ENCODE assay signal across 8 cellular contexts in the genomic region with DNA sequence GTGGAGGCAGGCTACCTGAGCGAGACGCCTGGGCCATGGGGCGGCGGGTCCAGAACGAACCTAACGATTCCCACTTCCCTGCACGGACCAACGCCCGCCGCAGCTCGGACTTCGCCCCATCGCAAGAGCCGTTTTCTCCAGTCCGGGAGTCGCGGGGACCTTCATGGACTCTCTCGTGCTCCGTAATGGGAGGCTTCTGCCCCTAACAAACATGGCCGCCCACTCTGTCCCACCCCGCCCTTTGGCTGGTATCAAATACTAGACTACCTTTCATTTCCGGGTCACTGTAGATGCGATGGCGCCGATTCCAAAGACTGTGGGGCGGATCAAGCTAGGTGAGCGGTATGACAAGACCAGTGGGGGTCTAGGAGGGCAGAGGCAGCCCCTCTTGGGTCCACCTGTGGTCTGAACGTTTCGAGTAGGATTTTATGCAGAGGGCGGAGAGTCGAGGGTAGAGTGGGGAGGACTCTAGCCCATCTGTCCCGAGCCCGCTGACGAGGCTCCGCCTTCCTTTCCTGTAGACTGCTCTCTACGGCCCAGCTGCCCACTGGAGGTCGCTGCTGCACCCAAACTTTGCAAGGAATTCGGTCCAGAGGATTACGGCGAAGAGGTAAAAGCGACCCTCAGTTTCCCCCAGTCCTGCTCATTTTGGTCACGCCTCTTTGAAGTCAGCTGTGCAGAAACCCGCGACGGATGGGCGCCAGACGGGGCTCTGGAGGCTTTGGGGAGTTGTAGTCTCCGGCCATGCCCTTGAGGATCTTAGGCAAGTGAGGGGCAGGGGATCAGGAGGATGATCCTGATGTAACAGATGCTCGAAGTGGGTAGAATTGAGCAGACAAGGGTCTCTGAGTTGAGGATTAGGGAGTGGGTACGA. TPM values are rescaled to one million over a fixed set of nuclear protein-coding genes. Genes with fewer than 3 reads are reported as not detected.
A peak's percentile ranks its signal among the peaks of the same experiment; 100 is the strongest.
DNase-seq lines count a peak whose midpoint lies in the region; ATAC-seq and TF ChIP-seq lines count a peak whose summit lies in the region.

A gene with protein sequence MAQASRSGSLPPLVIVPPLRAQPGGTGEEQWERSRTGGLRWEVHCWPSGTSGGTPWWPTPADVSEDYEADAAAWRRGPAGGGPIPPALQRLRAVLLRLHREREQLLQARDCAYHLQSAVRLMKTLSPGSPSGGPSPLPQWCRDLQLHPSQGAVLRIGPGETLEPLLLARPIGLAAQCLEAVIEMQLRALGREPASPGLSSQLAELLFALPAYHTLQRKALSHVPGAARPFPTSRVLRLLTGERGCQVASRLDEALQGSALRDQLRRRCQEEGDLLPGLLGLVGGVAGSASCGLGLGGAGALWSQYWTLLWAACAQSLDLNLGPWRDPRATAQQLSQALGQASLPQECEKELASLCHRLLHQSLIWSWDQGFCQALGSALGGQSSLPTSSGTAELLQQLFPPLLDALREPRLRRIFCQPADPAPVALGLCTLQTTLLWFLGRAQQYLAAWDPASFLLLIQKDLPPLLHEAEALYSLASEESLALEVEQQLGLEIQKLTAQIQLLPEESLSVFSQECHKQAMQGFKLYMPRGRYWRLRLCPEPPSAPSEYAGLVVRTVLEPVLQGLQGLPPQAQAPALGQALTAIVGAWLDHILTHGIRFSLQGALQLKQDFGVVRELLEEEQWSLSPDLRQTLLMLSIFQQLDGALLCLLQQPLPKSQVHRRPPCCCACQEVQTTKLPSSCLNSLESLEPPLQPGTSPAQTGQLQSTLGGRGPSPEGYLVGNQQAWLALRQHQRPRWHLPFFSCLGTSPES (minus strand): TSS at position 198 of the 874 bp plus-strand sequence. CDS start 161 bp downstream, at position 37.
TSS of gene TTC31 (plus strand) at position 281 of the 874 bp plus-strand sequence. CDS start at position 296, 15 bp downstream.

- H3K9ac ChIP-seq in SK-N-MC (ENCODE audit: insufficient read length) = peak within 1 kb of the TSS; percentile 82

- peaks cover 5% of the 10 kb centered on the region; the same call in 1 of the 2 replicates for H3K36me3 ChIP-seq in SK-N-MC (ENCODE audit: insufficient read depth, low read length)
- H3K36me3 ChIP-seq in osteoblast (ENCODE audit: insufficient read depth, low read length) = peaks cover 30% of the 10 kb centered on the region
- peaks cover 17% of the 10 kb centered on the region for H3K36me3 ChIP-seq in thoracic aorta

- peak within 1 kb of the TSS; percentile 100 for H3K4me3 Mint-ChIP-seq in activated naive CD4-positive, alpha-beta T cell treated with anti-CD3 and anti-CD28 coated beads, Interleukin-2, amount 10 ng/mL, durations not matched to agents 7 days and 5 days

- H3K4me1 Mint-ChIP-seq in activated naive CD4-positive, alpha-beta T cell treated with anti-CD3 and anti-CD28 coated beads, Interleukin-2, amount 10 ng/mL, durations not matched to agents 7 days and 5 days = peaks cover 51% of the 10 kb centered on the region

- H3K4me3 ChIP-seq in GM08714 (ENCODE audit: low read length) = peak within 1 kb of the TSS; percentile 76
- peak within 1 kb of the TSS; percentile 90 for H3K4me3 ChIP-seq in SK-N-MC
- peak within 1 kb of the TSS; percentile 95 for H3K4me3 ChIP-seq in osteoblast (ENCODE audit: insufficient read depth, low read length)
- peak within 1 kb of the TSS; percentile 100 for H3K4me3 ChIP-seq in thoracic aorta

- H3K27ac Mint-ChIP-seq in activated naive CD4-positive, alpha-beta T cell treated with anti-CD3 and anti-CD28 coated beads, Interleukin-2, amount 10 ng/mL, durations not matched to agents 7 days and 5 days = peak within 1 kb of the TSS; percentile 98

- H2AFZ ChIP-seq in osteoblast (ENCODE audit: low read length) = peak within 1 kb of the TSS; percentile 99

- H4K20me1 ChIP-seq in osteoblast (ENCODE audit: insufficient read depth, low read length) = no peaks in the 10 kb centered on the region

- CTCF ChIA-PET in HEK293T (lab: Yijun Ruan, JAX) = interaction anchor here (0.7 to 1.5 kb wide), 9 partner anchors 8 to 392 kb away, joined by 3 to 10 read pairs (median 3); partner anchors contain the start of gene WBP1
- CTCF ChIA-PET in activated naive CD4-positive, alpha-beta T cell treated with anti-CD3 and anti-CD28 coated beads, Interleukin-2, amount 10 ng/mL, durations not matched to agents 7 days and 5 days (lab: Charles Lee) = interaction anchor here (0.8 to 6.1 kb wide), 21 partner anchors 9 to 118 kb away, joined by 3 to 86 read pairs (median 4); partner anchors contain the start of genes AUP1, HTRA2, INO80B and MOGS

- DNase-seq in HEK293T (ENCODE audit: extremely low spot score) (peak; percentile 88), MV-4-11 (lab: John Stamatoyannopoulos, UW) (peak; percentile 93), SK-N-MC (ENCODE audit: low read depth, low spot score) (peak; percentile 85), glomerular endothelial cell (ENCODE audit: extremely low read depth, low read depth, low spot score) (peak; percentile 81), osteoblast (ENCODE audit: insufficient read length, low spot score, missing footprints) (peak; percentile 98), thoracic aorta (ENCODE audit: low spot score) (peak; percentile 95)
- DNase-seq in activated naive CD4-positive, alpha-beta T cell treated with anti-CD3 and anti-CD28 coated beads, Interleukin-2, amount 10 ng/mL, durations not matched to agents 7 days and 5 days = peak; percentile 96

- no peaks in the 10 kb centered on the region for H3K9me3 Mint-ChIP-seq in activated naive CD4-positive, alpha-beta T cell treated with anti-CD3 and anti-CD28 coated beads, Interleukin-2, amount 10 ng/mL, durations not matched to agents 7 days and 5 days

- H3K27ac ChIP-seq in SK-N-MC = 0 out of 2 replicates have a peak within 1 kb of the TSS, but pooled peaks have one; percentile 40
- H3K27ac ChIP-seq in osteoblast (ENCODE audit: low read depth, low read length) = peak within 1 kb of the TSS; percentile 77
- H3K27ac ChIP-seq in thoracic aorta = peak within 1 kb of the TSS; percentile 88 to 94

- H3K27me3 ChIP-seq in osteoblast (ENCODE audit: insufficient read depth, low read length) (no peaks in the 10 kb centered on the region), thoracic aorta (replicated peaks; ENCODE audit: insufficient read depth) (no peaks in the 10 kb centered on the region)

- peaks cover 37% of the 10 kb centered on the region for H3K36me3 Mint-ChIP-seq in activated naive CD4-positive, alpha-beta T cell treated with anti-CD3 and anti-CD28 coated beads, Interleukin-2, amount 10 ng/mL, durations not matched to agents 7 days and 5 days

- TF ChIP-seq CTCF in osteoblast (IDR thresholded peaks at IDR 0.05; ENCODE audit: extremely low read depth, low read depth, low read length) (peak; percentile 97), thoracic aorta (IDR thresholded peaks at IDR 0.05) (peak; percentile 78)

- no peaks in the 10 kb centered on the region for H3K9me3 ChIP-seq in SK-N-MC (ENCODE audit: low read depth, low read length)
- no peaks in the 10 kb centered on the region for H3K9me3 ChIP-seq in osteoblast (ENCODE audit: low read depth, low read length)
- no peaks in the 10 kb centered on the region for H3K9me3 ChIP-seq in thoracic aorta

- H3K79me2 ChIP-seq in osteoblast (ENCODE audit: insufficient read depth, low read length) = peaks cover 62% of the 10 kb centered on the region

- peaks cover 25% of the 10 kb centered on the region for H3K4me1 ChIP-seq in osteoblast (ENCODE audit: insufficient read depth, low read length)
- H3K4me1 ChIP-seq in thoracic aorta (ENCODE audit: control insufficient read depth in 1 of 2, low read depth in 2 of 2) = peaks cover 23 to 35% of the 10 kb centered on the region in 2 donors

- ATAC-seq in thoracic aorta (ENCODE audit: insufficient number of reproducible peaks, low FRiP score, low read depth) = peak; percentile 100

- H3K4me2 ChIP-seq in osteoblast (ENCODE audit: insufficient read depth, low read length) = peak within 1 kb of the TSS; percentile 94

- no peaks in the 10 kb centered on the region for H3K27me3 Mint-ChIP-seq in activated naive CD4-positive, alpha-beta T cell treated with anti-CD3 and anti-CD28 coated beads, Interleukin-2, amount 10 ng/mL, durations not matched to agents 7 days and 5 days

- POLR2A ChIA-PET in HEK293T (lab: Yijun Ruan, JAX) = interaction anchor here (0.6 to 4.1 kb wide), 17 partner anchors 8 to 106 kb away, joined by 3 to 46 read pairs (median 5); partner anchors contain the start of genes AUP1, DQX1, HTRA2 and MRPL53

TF ChIP-seq in HEK293T, 16 proteins besides CTCF, POLR2A, EP300 and RAD21:
- TF ChIP-seq LEF1 (IDR thresholded peaks at IDR 0.05; ENCODE audit: borderline replicate concordance) = no peak
- TF ChIP-seq SP1 (IDR thresholded peaks at IDR 0.05) = no peak
- peak; percentile 57; the same call in 1 of the 2 replicates for TF ChIP-seq ELF4 (IDR thresholded peaks at IDR 0.05)

RNA-seq across cellular contexts. Expression of the first gene that starts in this region (rescaled TPM):
- total RNA-seq in glomerular endothelial cell (12.5 and 19.3 TPM in 2 replicates), osteoblast (32.4 and 32.6 TPM in 2 replicates), thoracic aorta (10 to 100 TPM; 31.5 to 43.4 TPM)

RNA-seq across cellular contexts. Expression of gene TTC31, which starts in this region (rescaled TPM):
- 14.1 and 37.5 TPM in 2 replicates for total RNA-seq in glomerular endothelial cell
- 17.0 and 18.3 TPM in 2 replicates for total RNA-seq in osteoblast
- 10 to 100 TPM; 37.9 to 38.9 TPM for total RNA-seq in thoracic aorta

Comparison
In these comparisons a context has a peak if more than half of its experiments do, and no peak if none do; other contexts are left out.
1. Peak in every context shown above with its lines: DNase-seq, ATAC-seq, H3K4me3 ChIP-seq and H3K27ac ChIP-seq.
2. H3K27ac ChIP-seq: peak in every context shown above with its lines; median percentile 91 in thoracic aorta; 77 in osteoblast; 40 in SK-N-MC.